ENCODE assay signal across 9 cellular contexts in genomic region chr3:51799879-51800757, GRCh38. TPM values are rescaled to one million over a fixed set of nuclear protein-coding genes. Genes with fewer than 3 reads are reported as not detected.
DNase-seq lines count a peak whose midpoint lies in the region; ATAC-seq and FAIRE-seq lines count a peak whose summit lies in the region.
"Had no signal": no experiment of that assay in that cellular context is flagged by ENCODE, and none has a peak within 500 bp of the region (broad histone marks: within the 10 kb centered on the region; RNA-seq: fewer than 3 reads in every experiment).

No MANE protein-coding gene starts in this region.

- H4K8ac ChIP-seq in mesendoderm (ENCODE audit: low read depth, low read length): no peak overlapping the region

- WGBS in mesendoderm (ENCODE audit: extremely low coverage, insufficient coverage, low lambda C conversion rate): no CpG with 5 or more reads among the region's 3 CpGs

- H2AK5ac ChIP-seq in mesendoderm (ENCODE audit: low read length): no peak overlapping the region

- H4K5ac ChIP-seq in mesendoderm (ENCODE audit: low read length): no peak overlapping the region

- no peak for ATAC-seq in GM19467 (IDR thresholded peaks at IDR 0.05; ENCODE audit: unreplicated experiment)

- H3K4me1 ChIP-seq in mesendoderm (ENCODE audit: control insufficient read depth, low read depth, low read length): peaks cover 13% of the 10 kb centered on the region

- peak overlapping the region; percentile 6 for H3K4me2 ChIP-seq in mesendoderm (ENCODE audit: low read length)

- no peak overlapping the region for H3K4me3 ChIP-seq in mesendoderm (ENCODE audit: low read length)

- no peaks in the 10 kb centered on the region for H3K79me1 ChIP-seq in mesendoderm (ENCODE audit: low read length)

- H2BK5ac ChIP-seq in mesendoderm (ENCODE audit: low read length): peak overlapping the region; percentile 77

- no peak overlapping the region for H3K4ac ChIP-seq in mesendoderm (ENCODE audit: low read depth, low read length)

- H3K79me2 ChIP-seq in mesendoderm (ENCODE audit: control insufficient read depth, insufficient read depth, low read length): peaks cover 2% of the 10 kb centered on the region

- peak overlapping the region; percentile 85 for H3K27ac ChIP-seq in mesendoderm (ENCODE audit: low read depth, low read length)

- no peak for FAIRE-seq in RCC 7860 (lab: Jason Lieb, UNC)

- H3K23ac ChIP-seq in mesendoderm (ENCODE audit: low read length): no peak overlapping the region

- no peaks in the 10 kb centered on the region for H3K36me3 ChIP-seq in mesendoderm (ENCODE audit: control insufficient read depth, insufficient read depth, low read length)

- peak overlapping the region; percentile 82 for H3K56ac ChIP-seq in mesendoderm (ENCODE audit: low read length)

- peak overlapping the region; percentile 19 for H3K18ac ChIP-seq in mesendoderm (ENCODE audit: low read length)

- H2BK15ac ChIP-seq in mesendoderm (replicated peaks; ENCODE audit: low read depth): no peak overlapping the region

- no peaks in the 10 kb centered on the region for H3K27me3 ChIP-seq in mesendoderm (ENCODE audit: insufficient read depth, low read length, poor library complexity)

- peak; percentile 11 for DNase-seq in NCI-H2029 treated with DMSO at 0.1 percent for 48 hours (lab: John Stamatoyannopoulos, UW)
- DNase-seq in NCI-H2029 (lab: John Stamatoyannopoulos, UW): no peak
- DNase-seq in HS-27A (ENCODE audit: low read depth): peak; percentile 29
- peak; percentile 26 for DNase-seq in RCC 7860 (ENCODE audit: low spot score)
- DNase-seq in dermis microvascular lymphatic vessel endothelial cell (ENCODE audit: low read depth in 2 of 2): peak; percentile 59 to 69
- peak; percentile 88 for DNase-seq in mesendoderm
- DNase-seq in NCI-H2107 (lab: John Stamatoyannopoulos, UW): no peak

- H3K9ac ChIP-seq in mesendoderm (ENCODE audit: low read length): peak overlapping the region; percentile 65

- peak overlapping the region; percentile 64 for H2BK120ac ChIP-seq in mesendoderm (ENCODE audit: low read depth, low read length)

RNA-seq across cellular contexts. Expression of gene IQCF6, which starts 21.1 kb away (rescaled TPM):
- total RNA-seq in dermis microvascular lymphatic vessel endothelial cell: not detected in 2 replicates
- polyA plus RNA-seq in mesendoderm (2013, experiment 1 of 2): not detected
- polyA plus RNA-seq in mesendoderm (2013, experiment 2 of 2): not detected
- total RNA-seq: subcutaneous adipose tissue had no signal

Comparison
In these comparisons a context has a peak if more than half of its experiments do, and no peak if none do; other contexts are left out.
1. DNase-seq: peak in NCI-H2029 treated with DMSO at 0.1 percent for 48 hours (single experiment), HS-27A (single experiment), RCC 7860 (single experiment), dermis microvascular lymphatic vessel endothelial cell (2 of 2) and mesendoderm (single experiment); none in NCI-H2029 (single experiment) and NCI-H2107 (single experiment).